Comparison of ENCODE assay signal across 21 cellular contexts in genomic region chr15:70431854-70432253, GRCh38.
A peak's percentile ranks its signal among the peaks of the same experiment; 100 is the strongest.
DNase-seq lines count a peak whose midpoint lies in the region.
"Had no signal": no experiment of that assay in that cellular context is flagged by ENCODE, and none has a peak within 500 bp of the region (broad histone marks: within the 10 kb centered on the region; RNA-seq: fewer than 3 reads in every experiment).

No MANE protein-coding gene starts in this region.

- H3K9ac ChIP-seq in neuronal stem cell (ENCODE audit: low read depth, low read length, poor library complexity), result peak overlapping the region; percentile 24

- H3K23ac ChIP-seq in neuronal stem cell (ENCODE audit: low read depth, low read length, poor library complexity), result peak overlapping the region; percentile 10

- H3K36me3 Mint-ChIP-seq in activated naive CD4-positive, alpha-beta T cell treated with anti-CD3 and anti-CD28 coated beads, Interleukin-2, amount 50 U/mL, for 24 hours, result no peaks in the 10 kb centered on the region
- H3K36me3 Mint-ChIP-seq: CD8-positive, alpha-beta T cell had no signal

- H3K27ac Mint-ChIP-seq in activated naive CD4-positive, alpha-beta T cell treated with anti-CD3 and anti-CD28 coated beads, Interleukin-2, amount 50 U/mL, for 24 hours, result peak overlapping the region; percentile 73
- H3K27ac Mint-ChIP-seq: CD4-positive, CD25-positive, alpha-beta regulatory T cell; CD8-positive, alpha-beta T cell; GM23338; H9; HFFc6 had no signal

- no CpG with 5 or more reads among the region's 4 CpGs for WGBS in neuronal stem cell (ENCODE audit: extremely low coverage in 2 of 2, insufficient read length in 2 of 2, insufficient replicate concordance in 1 of 2), 2 donors

- peak overlapping the region; percentile 73 for H3K14ac ChIP-seq in neuronal stem cell (ENCODE audit: low read length)

- H4K8ac ChIP-seq in neuronal stem cell (ENCODE audit: low read depth, low read length), result no peak overlapping the region

- peak overlapping the region; percentile 36 for H2BK120ac ChIP-seq in neuronal stem cell (ENCODE audit: low read depth, low read length)

- H3K27me3 Mint-ChIP-seq in activated naive CD4-positive, alpha-beta T cell treated with anti-CD3 and anti-CD28 coated beads, Interleukin-2, amount 50 U/mL, for 24 hours, result no peaks in the 10 kb centered on the region

- H3K4me1 ChIP-seq in neuronal stem cell (ENCODE audit: control insufficient read depth in 2 of 2, insufficient read depth in 1 of 2, low read depth in 1 of 2, low read length in 2 of 2), result peaks cover 0 to 36% of the 10 kb centered on the region in 2 donors

- H2BK12ac ChIP-seq in neuronal stem cell (ENCODE audit: low read length), result peak overlapping the region; percentile 75

- H3K4me3 ChIP-seq in Jurkat, Clone E6-1 (ENCODE audit: low read length), result no peak overlapping the region
- H3K4me3 ChIP-seq in neuronal stem cell (ENCODE audit: low read length in 2 of 2), result no peak overlapping the region
- H3K4me3 ChIP-seq: A549, GM12878, GM23338 had no signal

- H3K27me3 ChIP-seq in neuronal stem cell (ENCODE audit: control insufficient read depth in 3 of 3, insufficient read depth in 3 of 3, low read depth in 1 of 3, low read length in 3 of 3), result peaks cover 0 to 3% (median 0%) of the 10 kb centered on the region in 3 experiments

- no peak overlapping the region for H2AFZ ChIP-seq in neuronal stem cell (ENCODE audit: low read length)
- H2AFZ ChIP-seq: GM23338 had no signal

- H2AK5ac ChIP-seq in neuronal stem cell (ENCODE audit: low read depth, low read length), result peak overlapping the region; percentile 96

- H3K79me1 ChIP-seq in neuronal stem cell (ENCODE audit: low read depth, low read length), result no peaks in the 10 kb centered on the region

- H3K27ac ChIP-seq in neuronal stem cell (replicated peaks; ENCODE audit: low read length), result no peak overlapping the region

- peak overlapping the region; percentile 24 for H3K4ac ChIP-seq in neuronal stem cell (ENCODE audit: low read length)

- peaks cover 23% of the 10 kb centered on the region for H3K4me1 Mint-ChIP-seq in activated naive CD4-positive, alpha-beta T cell treated with anti-CD3 and anti-CD28 coated beads, Interleukin-2, amount 50 U/mL, for 24 hours

- no peak overlapping the region for H4K91ac ChIP-seq in neuronal stem cell (ENCODE audit: low read depth, low read length, poor library complexity)

- peak overlapping the region; percentile 35 for H2BK15ac ChIP-seq in neuronal stem cell (ENCODE audit: low read length)

- no peak overlapping the region for H3K4me3 Mint-ChIP-seq in activated naive CD4-positive, alpha-beta T cell treated with anti-CD3 and anti-CD28 coated beads, Interleukin-2, amount 50 U/mL, for 24 hours
- H3K4me3 Mint-ChIP-seq: CD4-positive, CD25-positive, alpha-beta regulatory T cell; CD8-positive, alpha-beta T cell; GM23338; H9; HFFc6 had no signal

- H3K9me3 Mint-ChIP-seq in activated naive CD4-positive, alpha-beta T cell treated with anti-CD3 and anti-CD28 coated beads, Interleukin-2, amount 50 U/mL, for 24 hours, result no peaks in the 10 kb centered on the region
- H3K9me3 Mint-ChIP-seq: HFFc6 had no signal

- H3K9me3 ChIP-seq in neuronal stem cell (replicated peaks in 1 of 2; ENCODE audit: control insufficient read depth in 2 of 2, insufficient read depth in 1 of 2, low read depth in 1 of 2, low read length in 2 of 2), result peaks cover 2 to 6% of the 10 kb centered on the region in 2 donors

- no peaks in the 10 kb centered on the region for H3K36me3 ChIP-seq in neuronal stem cell (replicated peaks in 1 of 2; ENCODE audit: control insufficient read depth in 2 of 2, insufficient read depth in 2 of 2, low read length in 2 of 2)

- no peak overlapping the region for H3K4me2 ChIP-seq in neuronal stem cell (ENCODE audit: insufficient read depth, low read length, poor library complexity, severe bottlenecking)
- H3K4me2 ChIP-seq: A549, GM23338 had no signal

- no peak for DNase-seq in activated naive CD4-positive, alpha-beta T cell (lab: John Stamatoyannopoulos, UW)
- peak; percentile 53 for DNase-seq in Jurkat, Clone E6-1 (ENCODE audit: low read depth, low spot score)
- DNase-seq in neuronal stem cell (ENCODE audit: low spot score), result no peak
- DNase-seq in CD1c-positive myeloid dendritic cell (ENCODE audit: extremely low spot score), result no peak
- DNase-seq in activated CD4-positive, alpha-beta T cell treated with anti-CD3 and anti-CD28 coated beads for 48 hours, result no peak
- DNase-seq: 8988T; ACHN; AML-193; C1 segment of cervical spinal cord; Caco-2; CD4-positive, CD25-positive, alpha-beta regulatory T cell; CD8-positive, alpha-beta T cell; DMS153; EL; GDM1; H9; HFFc6 had no signal

- no peak overlapping the region for H2BK5ac ChIP-seq in neuronal stem cell (ENCODE audit: low read length)

- H3K18ac ChIP-seq in neuronal stem cell (ENCODE audit: low read length), result peak overlapping the region; percentile 82
